2 cellular contexts compared by ENCODE assay signal in genomic region chr3:54696313-54696712, GRCh38.
TF ChIP-seq lines count a peak whose summit lies in the region.

No MANE protein-coding gene starts in this region.

TF ChIP-seq in H1, 55 proteins besides CTCF, POLR2A, EP300 and RAD21:
- TF ChIP-seq ASH2L (IDR thresholded peaks at IDR 0.05; ENCODE audit: low read length) (no peak), JUN (IDR thresholded peaks at IDR 0.05; ENCODE audit: low read depth, low read length) (no peak), MAX (IDR thresholded peaks at IDR 0.05) (no peak), ATF3 (IDR thresholded peaks at IDR 0.05; ENCODE audit: insufficient read depth, low read depth, low read length) (no peak), SIRT6 (IDR thresholded peaks at IDR 0.05; ENCODE audit: low read length) (no peak), TCF12 (IDR thresholded peaks at IDR 0.05; ENCODE audit: low read depth, low read length) (no peak), YY1 (IDR thresholded peaks at IDR 0.05; ENCODE audit: low read depth, low read length) (no peak), RFX5 (IDR thresholded peaks at IDR 0.05; ENCODE audit: borderline replicate concordance, low read depth, low read length) (no peak), FOSL1 (IDR thresholded peaks at IDR 0.05; ENCODE audit: insufficient read depth, low read depth, low read length) (no peak), SUZ12 (IDR thresholded peaks at IDR 0.05; ENCODE audit: low read length) (no peak), CBX5 (IDR thresholded peaks at IDR 0.05; ENCODE audit: low read depth, low read length) (no peak), TAF7 (optimal IDR thresholded peaks at IDR 0.05; ENCODE audit: borderline replicate concordance, low read depth, low read length) (no peak), EZH2 (IDR thresholded peaks at IDR 0.05; ENCODE audit: low read depth, low read length, severe bottlenecking) (no peak), GTF2F1 (IDR thresholded peaks at IDR 0.05; ENCODE audit: borderline replicate concordance, low read depth, low read length) (no peak), KDM1A (IDR thresholded peaks at IDR 0.05; ENCODE audit: borderline replicate concordance, low read length) (no peak), USF2 (IDR thresholded peaks at IDR 0.05; ENCODE audit: low read length) (no peak), GABPA (IDR thresholded peaks at IDR 0.05; ENCODE audit: borderline replicate concordance, insufficient read depth, low read length) (no peak), HDAC6 (IDR thresholded peaks at IDR 0.05; ENCODE audit: low read depth, low read length) (no peak), E2F6 (IDR thresholded peaks at IDR 0.05) (no peak)

TF ChIP-seq in HepG2, 621 proteins besides CTCF, POLR2A, EP300 and RAD21:
- no peak for TF ChIP-seq ZFP36L2 (CRISPR knock-in tag; IDR thresholded peaks at IDR 0.05)
- no peak for TF ChIP-seq SP1 (IDR thresholded peaks at IDR 0.05)
- no peak for TF ChIP-seq SP1 (CRISPR knock-in tag; IDR thresholded peaks at IDR 0.05)
- TF ChIP-seq PBX2 (CRISPR knock-in tag; IDR thresholded peaks at IDR 0.05), result no peak
- TF ChIP-seq ESRRA (CRISPR knock-in tag; IDR thresholded peaks at IDR 0.05; ENCODE audit: low read depth), result no peak
- 0 out of 2 replicates have a peak, but pooled peaks have one; percentile 32 for TF ChIP-seq HMG20A (CRISPR knock-in tag; IDR thresholded peaks at IDR 0.05; ENCODE audit: borderline replicate concordance)
- no peak for TF ChIP-seq KDM6A (CRISPR knock-in tag; IDR thresholded peaks at IDR 0.05; ENCODE audit: low read depth)
- TF ChIP-seq ARID5B (CRISPR knock-in tag; IDR thresholded peaks at IDR 0.05), result 0 out of 2 replicates have a peak, but pooled peaks have one; percentile 37
- no peak for TF ChIP-seq ZFP41 (CRISPR knock-in tag; IDR thresholded peaks at IDR 0.05; ENCODE audit: borderline replicate concordance)
- no peak for TF ChIP-seq NFIB (CRISPR knock-in tag; IDR thresholded peaks at IDR 0.05; ENCODE audit: borderline replicate concordance)
- TF ChIP-seq HDAC6 (IDR thresholded peaks at IDR 0.05; ENCODE audit: low read depth, low read length), result no peak
- peak; percentile 30; the same call in 1 of the 2 replicates for TF ChIP-seq RARA (CRISPR knock-in tag; IDR thresholded peaks at IDR 0.05)
- 0 out of 2 replicates have a peak, but pooled peaks have one; percentile 48 for TF ChIP-seq TFE3 (CRISPR knock-in tag; IDR thresholded peaks at IDR 0.05)
- peak; percentile 75 for TF ChIP-seq FOXA3 (CRISPR knock-in tag; IDR thresholded peaks at IDR 0.05)
- no peak for TF ChIP-seq ZNF83 (CRISPR knock-in tag; IDR thresholded peaks at IDR 0.05; ENCODE audit: borderline replicate concordance)
- TF ChIP-seq THRA (CRISPR knock-in tag; IDR thresholded peaks at IDR 0.05; ENCODE audit: borderline replicate concordance), result no peak
- peak in 1 of 2 experiments; percentile 87; a peak in 2 of 4 replicates for TF ChIP-seq ATF4 (CRISPR knock-in tag; IDR thresholded peaks at IDR 0.05)
- TF ChIP-seq FOSL2 (CRISPR knock-in tag; IDR thresholded peaks at IDR 0.05), result peak; percentile 43; the same call in 1 of the 2 replicates
- peak; percentile 31; the same call in 1 of the 2 replicates for TF ChIP-seq SAP130 (CRISPR knock-in tag; IDR thresholded peaks at IDR 0.05; ENCODE audit: low read depth)
- no peak for TF ChIP-seq SOX13 (IDR thresholded peaks at IDR 0.05)
- TF ChIP-seq SOX13 (CRISPR knock-in tag; conservative IDR thresholded peaks at IDR 0.05 in 1 of 2, IDR thresholded peaks at IDR 0.05 in 1 of 2), result 0 out of 4 replicates have a peak, but pooled peaks of 1 of the 2 experiments have one; percentile 16
- no peak for TF ChIP-seq SMAD9 (CRISPR knock-in tag; IDR thresholded peaks at IDR 0.05)
- TF ChIP-seq CBFB (CRISPR knock-in tag; IDR thresholded peaks at IDR 0.05), result no peak
- TF ChIP-seq U2AF1 (optimal IDR thresholded peaks at IDR 0.05; ENCODE audit: low read depth, low read length), result no peak
- peak; percentile 55; the same call in 1 of the 2 replicates for TF ChIP-seq SOX5 (CRISPR knock-in tag; IDR thresholded peaks at IDR 0.05; ENCODE audit: borderline replicate concordance)
- no peak for TF ChIP-seq XRCC5 (optimal IDR thresholded peaks at IDR 0.05; ENCODE audit: low read length)
- TF ChIP-seq BCL6 (CRISPR knock-in tag; IDR thresholded peaks at IDR 0.05), result peak; percentile 74; the same call in 1 of the 2 replicates
- TF ChIP-seq FOXP1 (IDR thresholded peaks at IDR 0.05), result no peak
- peak; percentile 64 for TF ChIP-seq FOXP1 (CRISPR knock-in tag; IDR thresholded peaks at IDR 0.05)
- no peak for TF ChIP-seq ELK4 (CRISPR knock-in tag; IDR thresholded peaks at IDR 0.05; ENCODE audit: borderline replicate concordance)
- no peak for TF ChIP-seq ZFP36 (IDR thresholded peaks at IDR 0.05; ENCODE audit: borderline replicate concordance, low read depth, low read length, partially characterized antibody)
- no peak for TF ChIP-seq AHDC1 (CRISPR knock-in tag; IDR thresholded peaks at IDR 0.05; ENCODE audit: borderline replicate concordance)
- peak; percentile 68; the same call in 1 of the 2 replicates for TF ChIP-seq TFAP4 (IDR thresholded peaks at IDR 0.05; ENCODE audit: borderline replicate concordance, low read depth)
- 0 out of 2 replicates have a peak, but pooled peaks have one; percentile 30 for TF ChIP-seq ELF3 (CRISPR knock-in tag; IDR thresholded peaks at IDR 0.05)
- no peak for TF ChIP-seq ARNT (IDR thresholded peaks at IDR 0.05)
- no peak for TF ChIP-seq SAFB2 (CRISPR knock-in tag; IDR thresholded peaks at IDR 0.05; ENCODE audit: borderline replicate concordance, low read depth)
- TF ChIP-seq SALL2 (CRISPR knock-in tag; IDR thresholded peaks at IDR 0.05), result no peak
- no peak for TF ChIP-seq HES4 (CRISPR knock-in tag; IDR thresholded peaks at IDR 0.05; ENCODE audit: borderline replicate concordance)
- TF ChIP-seq PHF21A (CRISPR knock-in tag; IDR thresholded peaks at IDR 0.05), result no peak
- TF ChIP-seq PAF1 (CRISPR knock-in tag; IDR thresholded peaks at IDR 0.05), result no peak
TF ChIP-seq in HepG2: peak in this region for 14.
